ENCODE assay signal across 8 cellular contexts in genomic region chr1:32650752-32651460, GRCh38. TPM values are rescaled to one million over a fixed set of nuclear protein-coding genes. Genes with fewer than 3 reads are reported as not detected.
DNase-seq lines count a peak whose midpoint lies in the region; TF ChIP-seq lines count a peak whose summit lies in the region.

RBBP4 (plus strand) TSS chr1:32651208; CDS start chr1:32651307, 99 bp downstream.

- no peak within 1 kb of the TSS for H2AFZ ChIP-seq in H9 (ENCODE audit: low read length)
- H2AFZ ChIP-seq in neural cell (ENCODE audit: low read depth, low read length): peak within 1 kb of the TSS; percentile 86

- H3K9me3 Mint-ChIP-seq in H9: peaks cover 0 to 5% of the 10 kb centered on the region in 2 experiments; a peak in 4 of 5 replicates

- peaks cover 4% of the 10 kb centered on the region for H3F3A ChIP-seq in neural cell (ENCODE audit: insufficient read depth, low read length, poor library complexity, severe bottlenecking)

- H4K20me1 ChIP-seq in H9 (ENCODE audit: control insufficient read depth, insufficient read depth, insufficient read length): no peaks in the 10 kb centered on the region
- H4K20me1 ChIP-seq in neural cell (ENCODE audit: insufficient read depth): no peaks in the 10 kb centered on the region

- peak within 1 kb of the TSS; percentile 99 to 100 (median 100) for H3K27ac Mint-ChIP-seq in H9

- TF ChIP-seq EP300 in neural cell (conservative IDR thresholded peaks at IDR 0.05; ENCODE audit: poor library complexity, severe bottlenecking) (peak; percentile 58), stomach (IDR thresholded peaks at IDR 0.05) (no peak)

- H2BK120ac ChIP-seq in H9 (ENCODE audit: low read depth, low read length, poor library complexity, severe bottlenecking): peak within 1 kb of the TSS; percentile 94

- TF ChIP-seq CTCF in H9 (conservative IDR thresholded peaks at IDR 0.05) (no peak), neural cell (IDR thresholded peaks at IDR 0.05; ENCODE audit: poor library complexity, severe bottlenecking) (peak; percentile 30), stomach (IDR thresholded peaks at IDR 0.05) (peak in 1 of 7 experiments; percentile 18)

- peak within 1 kb of the TSS; percentile 50 for H2BK20ac ChIP-seq in H9 (ENCODE audit: low read depth, low read length, poor library complexity, severe bottlenecking)

- peak within 1 kb of the TSS; percentile 99 for H3K18ac ChIP-seq in H9 (ENCODE audit: insufficient read length, low read depth, low read length)

- DNase-seq in ELR (ENCODE audit: low read depth): peak; percentile 97
- peak; percentile 98 for DNase-seq in H9
- peak; percentile 97 for DNase-seq in MG63
- DNase-seq in SHP77 treated with DMSO at 0.1 percent for 48 hours (lab: John Stamatoyannopoulos, UW): peak; percentile 92
- DNase-seq in activated effector memory CD4-positive, alpha-beta T cell treated with anti-CD3 and anti-CD28 coated beads, Interleukin-2, amount 50 U/mL, for 16 hours: peak; percentile 100
- peak; percentile 96 for DNase-seq in fibroblast of the conjunctiva (ENCODE audit: low read depth)
- peak; percentile 99 for DNase-seq in stomach

- peak within 1 kb of the TSS; percentile 46 for H4K8ac ChIP-seq in H9 (replicated peaks; ENCODE audit: insufficient read length, low read depth, low read length)

- H4K5ac ChIP-seq in H9 (ENCODE audit: insufficient read length, low read depth, low read length): peak within 1 kb of the TSS; percentile 93

- no peak for TF ChIP-seq RAD21 in neural cell (conservative IDR thresholded peaks at IDR 0.05)

- H3K23ac ChIP-seq in H9 (ENCODE audit: insufficient read length, low read depth, low read length): no peak within 1 kb of the TSS

- no peak within 1 kb of the TSS for H2AK5ac ChIP-seq in H9 (ENCODE audit: insufficient read length, low read length)

- WGBS in H9 (ENCODE audit: extremely low coverage, insufficient read length, low lambda C conversion rate): no CpG with 5 or more reads among the region's 67 CpGs
- 0 to 1% (median 0%) methylated on average over 22 to 67 of the region's 67 CpGs for WGBS in stomach, 5 donors

- H3K56ac ChIP-seq in H9 (ENCODE audit: insufficient read length, low read depth, low read length): peak within 1 kb of the TSS; percentile 76

- H3K9me2 ChIP-seq in neural cell (ENCODE audit: insufficient read depth, low read length): no peaks in the 10 kb centered on the region

- H2BK15ac ChIP-seq in H9 (ENCODE audit: low read depth, low read length): 0 out of 2 replicates have a peak within 1 kb of the TSS, but pooled peaks have one; percentile 14

- peak within 1 kb of the TSS; percentile 99 for H4K91ac ChIP-seq in H9 (ENCODE audit: insufficient read length, low read depth, low read length)

- peaks cover 7% of the 10 kb centered on the region for H3K23me2 ChIP-seq in H9 (ENCODE audit: insufficient read length, low read depth, low read length, poor library complexity, severe bottlenecking)

- peaks cover 49 to 58% (median 55%) of the 10 kb centered on the region in 3 experiments for H3K36me3 Mint-ChIP-seq in H9 (ENCODE audit: insufficient read depth in 1 of 3, low read depth in 3 of 3)

- H3K36me3 ChIP-seq in MG63 (peaks cover 46% of the 10 kb centered on the region), neural cell (ENCODE audit: insufficient read depth, low read length) (no peaks in the 10 kb centered on the region), stomach (peaks cover 0 to 42% (median 28%) of the 10 kb centered on the region in 4 donors)

- H3K9me3 ChIP-seq in H9 (ENCODE audit: control insufficient read depth, low read depth, low read length) (no peaks in the 10 kb centered on the region), MG63 (no peaks in the 10 kb centered on the region), neural cell (ENCODE audit: low read length) (no peaks in the 10 kb centered on the region), stomach (no peaks in the 10 kb centered on the region)

- intact Hi-C loops in stomach (cut with DNase I; ENCODE audit: low total_unique reads): no loop called here

- H3K27me3 ChIP-seq in H9 (ENCODE audit: insufficient read depth, low read length) (no peaks in the 10 kb centered on the region), MG63 (no peaks in the 10 kb centered on the region), neural cell (ENCODE audit: insufficient read depth, low read depth, low read length) (no peaks in the 10 kb centered on the region), stomach (no peaks in the 10 kb centered on the region)

- no peaks in the 10 kb centered on the region for H3K79me1 ChIP-seq in H9 (ENCODE audit: insufficient read depth, low read depth, low read length, poor library complexity, severe bottlenecking)

- H3K27me3 Mint-ChIP-seq in H9 (ENCODE audit: low read depth): no peaks in the 10 kb centered on the region

- H3K4me1 ChIP-seq in H9 (ENCODE audit: insufficient read depth, low read length) (no peaks in the 10 kb centered on the region), stomach (peaks cover 47 to 70% (median 64%) of the 10 kb centered on the region in 4 donors)

- peak in 1 of 4 donors; percentile 68 for TF ChIP-seq POLR2A in stomach (IDR thresholded peaks at IDR 0.05)

- H3T11ph ChIP-seq in H9 (ENCODE audit: low read length): peak within 1 kb of the TSS; percentile 88

- H3K9ac ChIP-seq in H9 (ENCODE audit: extremely low read depth, insufficient read length, low read length) (peak within 1 kb of the TSS; percentile 99), neural cell (ENCODE audit: low read length) (peak within 1 kb of the TSS; percentile 98)

- H3K27ac ChIP-seq in H9 (ENCODE audit: insufficient read length, low read depth, low read length) (peak within 1 kb of the TSS; percentile 97), neural cell (ENCODE audit: low read length) (peak within 1 kb of the TSS; percentile 100), stomach (peak within 1 kb of the TSS; percentile 96 to 100 (median 99))

- H3K79me2 ChIP-seq in H9 (ENCODE audit: insufficient read depth, low read length): peaks cover 32% of the 10 kb centered on the region; the same call in 1 of the 2 replicates
- H3K79me2 ChIP-seq in neural cell (replicated peaks; ENCODE audit: insufficient read depth, low read length): peaks cover 69% of the 10 kb centered on the region

- peak within 1 kb of the TSS; percentile 66 for H3K4me2 ChIP-seq in H9 (ENCODE audit: insufficient read depth, insufficient read length, low read length)
- H3K4me2 ChIP-seq in neural cell (ENCODE audit: low read length): peak within 1 kb of the TSS; percentile 87

- peak within 1 kb of the TSS; percentile 83 for H2BK5ac ChIP-seq in H9 (ENCODE audit: insufficient read length, low read length)

- peak within 1 kb of the TSS; percentile 99 for H3K4ac ChIP-seq in H9 (ENCODE audit: low read depth, low read length)

- peak within 1 kb of the TSS; percentile 89 for H3K4me3 ChIP-seq in MG63
- H3K4me3 ChIP-seq in neural cell (ENCODE audit: low read length): peak within 1 kb of the TSS; percentile 74
- peak within 1 kb of the TSS; percentile 62 to 86 (median 70) for H3K4me3 ChIP-seq in stomach

- peak within 1 kb of the TSS; percentile 80 for H2BK12ac ChIP-seq in H9 (ENCODE audit: insufficient read length, low read depth, low read length)

- H3K14ac ChIP-seq in H9 (ENCODE audit: insufficient read depth, low read length): peak within 1 kb of the TSS; percentile 100

- peak within 1 kb of the TSS; percentile 95 to 96 for H3K4me3 Mint-ChIP-seq in H9

- H3K4me1 Mint-ChIP-seq in H9: peaks cover 20 to 37% of the 10 kb centered on the region in 2 experiments

TF ChIP-seq in neural cell, 6 proteins besides CTCF, POLR2A, EP300 and RAD21:
- TF ChIP-seq POLR2AphosphoS5 (IDR thresholded peaks at IDR 0.05): peak; percentile 98
- TF ChIP-seq EZH2 (IDR thresholded peaks at IDR 0.05; ENCODE audit: borderline replicate concordance, insufficient read depth, low read length, poor library complexity, severe bottlenecking): no peak
- peak; percentile 68 for TF ChIP-seq MXI1 (conservative IDR thresholded peaks at IDR 0.05; ENCODE audit: poor library complexity, severe bottlenecking)
- TF ChIP-seq REST (IDR thresholded peaks at IDR 0.05; ENCODE audit: borderline replicate concordance): peak; percentile 37
- peak; percentile 78 for TF ChIP-seq TAF1 (IDR thresholded peaks at IDR 0.05; ENCODE audit: low read depth)
- no peak for TF ChIP-seq SMC3 (conservative IDR thresholded peaks at IDR 0.05; ENCODE audit: poor library complexity)
TF ChIP-seq in neural cell: peak in this region for 4.

RNA-seq across cellular contexts. Expression of gene RBBP4, which starts in this region (rescaled TPM):
- total RNA-seq in H9 (2021): 416 and 421 TPM in 2 replicates
- total RNA-seq in MG63 (2014; rRNA removed; shearing (Covaris generic); ENCODE audit: low replicate concordance): 141 and 162 TPM in 2 replicates
- 253 and 270 TPM in 2 replicates for polyA plus RNA-seq in neural cell
- polyA minus RNA-seq in neural cell: 351 and 400 TPM in 2 replicates
- 100 to 1,000 TPM in 3 of 5 donors, 10 to 100 TPM in 2; 43.2 to 226 (median 160) TPM for total RNA-seq in stomach
- 10 to 100 TPM; 38.0 to 56.7 (median 41.4) TPM for polyA plus RNA-seq in stomach

Comparison
In these comparisons a context has a peak if more than half of its experiments do, and no peak if none do; other contexts are left out.
1. Peak in every context shown above with its lines: DNase-seq, H3K4me3 ChIP-seq and H3K27ac ChIP-seq.